In genomic region chr9:137422668-137423000, GRCh38 we compare ENCODE assay signal across 1 cellular context.
TF ChIP-seq lines count a peak whose summit lies in the region.

No MANE protein-coding gene starts in this region.

TF ChIP-seq in endothelial cell of umbilical vein, 7 proteins besides CTCF, POLR2A, EP300 and RAD21:
- TF ChIP-seq MYC (IDR thresholded peaks at IDR 0.05; ENCODE audit: low read depth, low read length), result no peak
- no peak for TF ChIP-seq POLR2AphosphoS5 (IDR thresholded peaks at IDR 0.05; ENCODE audit: insufficient read depth, low read depth, low read length)
- TF ChIP-seq FOS (IDR thresholded peaks at IDR 0.05; ENCODE audit: borderline replicate concordance, insufficient read depth, low read length), result no peak
- no peak for TF ChIP-seq MAX (IDR thresholded peaks at IDR 0.05; ENCODE audit: insufficient read depth, insufficient read length)
- TF ChIP-seq GATA2 (IDR thresholded peaks at IDR 0.05; ENCODE audit: insufficient read depth, insufficient read length, low read depth, low read length), result no peak
- no peak for TF ChIP-seq EZH2 (IDR thresholded peaks at IDR 0.05; ENCODE audit: borderline replicate concordance, low read depth, low read length, severe bottlenecking)
